ENCODE assay signal across 11 cellular contexts in genomic region chr16:74607967-74608356, GRCh38. TPM values are rescaled to one million over a fixed set of nuclear protein-coding genes. Genes with fewer than 3 reads are reported as not detected.
DNase-seq lines count a peak whose midpoint lies in the region; ATAC-seq and TF ChIP-seq lines count a peak whose summit lies in the region.
"Had no signal": no experiment of that assay in that cellular context is flagged by ENCODE, and none has a peak within 500 bp of the region (broad histone marks: within the 10 kb centered on the region; RNA-seq: fewer than 3 reads in every experiment).

No MANE protein-coding gene starts in this region.

- H3K27me3 ChIP-seq in mammary epithelial cell (ENCODE audit: insufficient read depth, low read length): no peaks in the 10 kb centered on the region
- H3K27me3 ChIP-seq in WERI-Rb-1 (ENCODE audit: insufficient read depth, low read depth, severe bottlenecking): no peaks in the 10 kb centered on the region

- H3K36me3 ChIP-seq in mammary epithelial cell (ENCODE audit: insufficient read depth, low read length) (no peaks in the 10 kb centered on the region), WERI-Rb-1 (peaks cover 2% of the 10 kb centered on the region; the same call in 1 of the 2 replicates)

- DNase-seq in mammary epithelial cell: no peak
- DNase-seq in MCF 10A (ENCODE audit: unreplicated experiment): no peak
- peak; percentile 11 for DNase-seq in WERI-Rb-1
- peak; percentile 42 for DNase-seq in iPS-NIHi7 (ENCODE audit: extremely low spot score)
- DNase-seq in NOMO-1 (lab: John Stamatoyannopoulos, UW; ENCODE audit: unreplicated experiment in 2 of 2): no peak
- DNase-seq: activated CD4-positive, alpha-beta T cell treated with anti-CD3 and anti-CD28 coated beads for 4 hours; GOT3; NCI-H1048 had no signal

- H3K79me2 ChIP-seq in mammary epithelial cell (ENCODE audit: insufficient read depth, low read length): peaks cover 39% of the 10 kb centered on the region

- no peaks in the 10 kb centered on the region for H4K20me1 ChIP-seq in mammary epithelial cell (ENCODE audit: insufficient read depth, low read length)

- CTCF ChIA-PET in mammary epithelial cell (lab: Charles Lee; ENCODE audit: low non-redundant PET): no interaction called here
- CTCF ChIA-PET in MCF 10A (lab: Yijun Ruan, JAX): interaction anchor here (0.6 to 0.7 kb wide), 4 partner anchors 16 to 671 kb away, joined by 3 to 6 read pairs (median 3); no protein-coding TSS in a partner anchor

- dilution Hi-C loops in mammary epithelial cell (cut with HindIII; ENCODE audit: low sequenced_read_pairs): no loop called here

- no peak overlapping the region for H3K9ac ChIP-seq in mammary epithelial cell (ENCODE audit: insufficient read depth, low read length)

- TF ChIP-seq CTCF in mammary epithelial cell (conservative IDR thresholded peaks at IDR 0.05 in 1 of 2, IDR thresholded peaks at IDR 0.05 in 1 of 2; ENCODE audit: extremely low read depth in 1 of 2, insufficient read depth in 1 of 2, low read depth in 1 of 2, low read length in 2 of 2) (no peak), MCF 10A (IDR thresholded peaks at IDR 0.05; ENCODE audit: unreplicated experiment) (no peak), WERI-Rb-1 (IDR thresholded peaks at IDR 0.05; ENCODE audit: low read depth, low read length) (no peak)

- H3K4me2 ChIP-seq in mammary epithelial cell (ENCODE audit: insufficient read depth, low read depth, low read length): peak overlapping the region; percentile 82

- H3K9me3 Mint-ChIP-seq in MCF 10A (ENCODE audit: unreplicated experiment): no peaks in the 10 kb centered on the region

- intact Hi-C loops in mammary epithelial cell (cut with micrococcal nuclease) (loop anchor here (2.0 to 5.0 kb wide), 3 partner anchors 101 to 161 kb away; no protein-coding TSS in a partner anchor), MCF 10A (cut with micrococcal nuclease) (loop anchor here (2.0 kb wide), 2 partner anchors 127 to 159 kb away; no protein-coding TSS in a partner anchor)

- ATAC-seq in HG03439 (IDR thresholded peaks at IDR 0.05; ENCODE audit: unreplicated experiment) (no peak), GM21423 (IDR thresholded peaks at IDR 0.05; ENCODE audit: unreplicated experiment) (no peak), GM21390 (IDR thresholded peaks at IDR 0.05; ENCODE audit: unreplicated experiment) (no peak)

- H3K27ac ChIP-seq in mammary epithelial cell (ENCODE audit: insufficient read depth, low read depth, low read length): no peak overlapping the region
- H3K27ac ChIP-seq in WERI-Rb-1: peak overlapping the region; percentile 93; the same call in 1 of the 2 replicates

- POLR2A ChIA-PET in MCF 10A (lab: Yijun Ruan, JAX): interaction anchor here (0.6 to 3.1 kb wide), 16 partner anchors 9 to 1651 kb away, joined by 3 to 23 read pairs (median 6); partner anchors contain the start of gene PSMD7

- H3K4me3 Mint-ChIP-seq in MCF 10A (ENCODE audit: unreplicated experiment): no peak overlapping the region

- in situ Hi-C loops in mammary epithelial cell (cut with MboI; ENCODE audit: low sequenced_read_pairs in 2 of 2): loop anchor here in 1 of 2 donors (25.0 kb wide), 1 partner anchor 121 kb away; no protein-coding TSS in a partner anchor

- BruUV-seq in mammary epithelial cell (replicated peaks; lab: Mats Ljungman, UMichigan): no TSS peak
- BruUV-seq in MCF 10A (replicated peaks; lab: Mats Ljungman, UMichigan): no TSS peak

- no peak overlapping the region for H3K27ac Mint-ChIP-seq in MCF 10A (ENCODE audit: low read depth, unreplicated experiment)

- peak overlapping the region; percentile 87 for H2AFZ ChIP-seq in mammary epithelial cell (ENCODE audit: low read depth, low read length)

- H3K4me3 ChIP-seq in mammary epithelial cell (replicated peaks in 1 of 3; ENCODE audit: insufficient read depth in 1 of 3, low read depth in 2 of 3, low read length in 3 of 3) (no peak overlapping the region), WERI-Rb-1 (ENCODE audit: low read depth, low read length) (no peak overlapping the region)

- WGBS in mammary epithelial cell (ENCODE audit: low coverage, missing lambda C conversion rate): 70% methylated on average over 6 of the region's 6 CpGs

- no peaks in the 10 kb centered on the region for H3K9me3 ChIP-seq in mammary epithelial cell (replicated peaks; ENCODE audit: insufficient read depth, low read length)
- H3K9me3 ChIP-seq in WERI-Rb-1 (ENCODE audit: severe bottlenecking): no peaks in the 10 kb centered on the region

- H3K36me3 Mint-ChIP-seq in MCF 10A (ENCODE audit: insufficient read depth, unreplicated experiment): no peaks in the 10 kb centered on the region

- H3K4me1 Mint-ChIP-seq in MCF 10A (ENCODE audit: insufficient read depth, unreplicated experiment): peaks cover 19% of the 10 kb centered on the region

- peaks cover 15% of the 10 kb centered on the region for H3K4me1 ChIP-seq in mammary epithelial cell (ENCODE audit: insufficient read depth, low read length)

- no peaks in the 10 kb centered on the region for H3K27me3 Mint-ChIP-seq in MCF 10A (ENCODE audit: insufficient read depth, unreplicated experiment)

RNA-seq across cellular contexts. Expression of gene GLG1, which starts 1.0 kb away (rescaled TPM):
- total RNA-seq in mammary epithelial cell (100 to 1,000 TPM; 108 to 150 TPM), MCF 10A (2022) (99.1 and 132 TPM in 2 replicates)
- 84.6 TPM for polyA plus RNA-seq in mammary epithelial cell
- polyA minus RNA-seq in mammary epithelial cell: 169 TPM

RNA-seq across cellular contexts. Expression of gene RFWD3, which starts 58.7 kb away (rescaled TPM):
- total RNA-seq in mammary epithelial cell (10 to 100 TPM; 33.2 to 59.3 TPM), MCF 10A (2022) (31.2 and 33.7 TPM in 2 replicates)
- 39.5 TPM for polyA plus RNA-seq in mammary epithelial cell
- 234 TPM for polyA minus RNA-seq in mammary epithelial cell

Comparison
In these comparisons a context has a peak if more than half of its experiments do, and no peak if none do; other contexts are left out.
1. DNase-seq: peak in WERI-Rb-1 (single experiment) and iPS-NIHi7 (single experiment); none in mammary epithelial cell (single experiment), MCF 10A (single experiment) and NOMO-1 (0 of 2).